ENCODE assay signal across 10 cellular contexts in genomic region chr5:68265822-68266395, GRCh38. TPM values are rescaled to one million over a fixed set of nuclear protein-coding genes. Genes with fewer than 3 reads are reported as not detected.
DNase-seq lines count a peak whose midpoint lies in the region; ATAC-seq and TF ChIP-seq lines count a peak whose summit lies in the region.
"Had no signal": no experiment of that assay in that cellular context is flagged by ENCODE, and none has a peak within 500 bp of the region (broad histone marks: within the 10 kb centered on the region; RNA-seq: fewer than 3 reads in every experiment).

No MANE protein-coding gene starts in this region.

- H3K4me1 ChIP-seq in breast epithelium (peaks cover 13 to 34% of the 10 kb centered on the region in 2 donors), right lobe of liver (peaks cover 0 to 87% (median 48%) of the 10 kb centered on the region in 4 donors), suprapubic skin (peaks cover 90% of the 10 kb centered on the region)

- H3K27me3 Mint-ChIP-seq in activated CD4-positive, alpha-beta T cell treated with anti-CD3 and anti-CD28 coated beads, Interleukin-2, amount 10 ng/mL, durations not matched to agents 24 days and 14 days, result no peaks in the 10 kb centered on the region

- H3K4me3 ChIP-seq in breast epithelium, result no peak overlapping the region
- no peak overlapping the region for H3K4me3 ChIP-seq in right lobe of liver
- no peak overlapping the region for H3K4me3 ChIP-seq in suprapubic skin

- no peak for TF ChIP-seq EP300 in suprapubic skin (IDR thresholded peaks at IDR 0.05)

- H3K4me1 Mint-ChIP-seq in activated CD4-positive, alpha-beta T cell treated with anti-CD3 and anti-CD28 coated beads, Interleukin-2, amount 10 ng/mL, durations not matched to agents 24 days and 14 days, result peaks cover 49% of the 10 kb centered on the region

- H3K27me3 ChIP-seq in breast epithelium, result no peaks in the 10 kb centered on the region
- no peaks in the 10 kb centered on the region for H3K27me3 ChIP-seq in right lobe of liver
- H3K27me3 ChIP-seq in suprapubic skin, result no peaks in the 10 kb centered on the region

- H3K36me3 Mint-ChIP-seq in activated CD4-positive, alpha-beta T cell treated with anti-CD3 and anti-CD28 coated beads, Interleukin-2, amount 10 ng/mL, durations not matched to agents 24 days and 14 days (ENCODE audit: low read depth), result no peaks in the 10 kb centered on the region

- H3K36me3 ChIP-seq in breast epithelium (no peaks in the 10 kb centered on the region), right lobe of liver (no peaks in the 10 kb centered on the region), suprapubic skin (no peaks in the 10 kb centered on the region)

- H3K27ac ChIP-seq in breast epithelium, result peak overlapping the region; percentile 76 to 84
- H3K27ac ChIP-seq in right lobe of liver, result peak overlapping the region; percentile 41 to 49 (median 42)
- peak overlapping the region; percentile 16 for H3K27ac ChIP-seq in suprapubic skin

- no peak for TF ChIP-seq POLR2A in breast epithelium (IDR thresholded peaks at IDR 0.05)
- no peak for TF ChIP-seq POLR2A in right lobe of liver (IDR thresholded peaks at IDR 0.05)
- TF ChIP-seq POLR2A in suprapubic skin (IDR thresholded peaks at IDR 0.05), result no peak

- no peak overlapping the region for H3K4me3 Mint-ChIP-seq in activated CD4-positive, alpha-beta T cell treated with anti-CD3 and anti-CD28 coated beads, Interleukin-2, amount 10 ng/mL, durations not matched to agents 24 days and 14 days

- H3K9me3 ChIP-seq in breast epithelium, result no peaks in the 10 kb centered on the region
- no peaks in the 10 kb centered on the region for H3K9me3 ChIP-seq in right lobe of liver
- no peaks in the 10 kb centered on the region for H3K9me3 ChIP-seq in suprapubic skin

- H3K27ac Mint-ChIP-seq in activated CD4-positive, alpha-beta T cell treated with anti-CD3 and anti-CD28 coated beads, Interleukin-2, amount 10 ng/mL, durations not matched to agents 24 days and 14 days, result peak overlapping the region; percentile 26

- 39% methylated on average over 3 of the region's 3 CpGs for WGBS in right lobe of liver (ENCODE audit: insufficient coverage, low coverage, low lambda C conversion rate, missing lambda C conversion rate)
- 60% methylated on average over 3 of the region's 3 CpGs for WGBS in suprapubic skin

- peak in 1 of 4 donors; percentile 5 for ATAC-seq in right lobe of liver
- ATAC-seq in HG03354 (IDR thresholded peaks at IDR 0.05; ENCODE audit: poor library complexity, severe bottlenecking, unreplicated experiment), result no peak
- ATAC-seq in GM18870 (IDR thresholded peaks at IDR 0.05; ENCODE audit: unreplicated experiment), result no peak

- intact Hi-C loops in activated CD4-positive, alpha-beta T cell treated with anti-CD3 and anti-CD28 coated beads, Interleukin-2, amount 10 ng/mL, durations not matched to agents 24 days and 14 days (cut with micrococcal nuclease), result no loop called here
- intact Hi-C loops in breast epithelium (cut with DNase I; ENCODE audit: low total_unique reads) (no loop called here), right lobe of liver (cut with DNase I) (no loop called here)

- TF ChIP-seq CTCF in breast epithelium (IDR thresholded peaks at IDR 0.05) (no peak), right lobe of liver (IDR thresholded peaks at IDR 0.05) (no peak), suprapubic skin (IDR thresholded peaks at IDR 0.05) (no peak)

- DNase-seq in activated CD4-positive, alpha-beta T cell treated with anti-CD3 and anti-CD28 coated beads, Interleukin-2, amount 10 ng/mL, durations not matched to agents 24 days and 14 days, result no peak
- no peak for DNase-seq in activated CD4-positive, alpha-beta T cell treated with anti-CD3 and anti-CD28 coated beads, Interleukin-2, amount 50 U/mL, for 48 hours
- DNase-seq in breast epithelium (ENCODE audit: low spot score in 2 of 2) (no peak), right lobe of liver (no peak), suprapubic skin (ENCODE audit: low spot score in 2 of 2) (no peak), iPS-NIHi7 (ENCODE audit: extremely low spot score) (no peak)
- DNase-seq: activated CD8-positive, alpha-beta memory T cell treated with anti-CD3 and anti-CD28 coated beads, Interleukin-2, amount 50 U/mL, for 48 hours; NCI-H187 treated with DMSO at 0.1 percent for 48 hours had no signal

- H3K9me3 Mint-ChIP-seq in activated CD4-positive, alpha-beta T cell treated with anti-CD3 and anti-CD28 coated beads, Interleukin-2, amount 10 ng/mL, durations not matched to agents 24 days and 14 days, result no peaks in the 10 kb centered on the region

RNA-seq across cellular contexts. Expression of gene PIK3R1, which starts 50.4 kb away (rescaled TPM):
- 35.2 and 38.6 TPM in 2 replicates for total RNA-seq in activated CD4-positive, alpha-beta T cell treated with anti-CD3 and anti-CD28 coated beads, Interleukin-2, amount 10 ng/mL, durations not matched to agents 24 days and 14 days
- total RNA-seq in breast epithelium, result 100 to 1,000 TPM; 193 to 429 (median 275) TPM
- total RNA-seq in right lobe of liver, result 100 to 1,000 TPM in 2 of 6 experiments, 10 to 100 TPM in 4; 36.3 to 173 (median 72.8) TPM
- 100 to 1,000 TPM in 3 of 4 donors, 10 to 100 TPM in 1; 96.5 to 257 (median 181) TPM for total RNA-seq in suprapubic skin

Comparison
In these comparisons a context has a peak if more than half of its experiments do, and no peak if none do; other contexts are left out.
1. H3K27ac ChIP-seq: peak in every context shown above with its lines; median percentile 80 in breast epithelium; 42 in right lobe of liver; 16 in suprapubic skin.